Comparison of ENCODE assay signal across 27 cellular contexts in the genomic region with DNA sequence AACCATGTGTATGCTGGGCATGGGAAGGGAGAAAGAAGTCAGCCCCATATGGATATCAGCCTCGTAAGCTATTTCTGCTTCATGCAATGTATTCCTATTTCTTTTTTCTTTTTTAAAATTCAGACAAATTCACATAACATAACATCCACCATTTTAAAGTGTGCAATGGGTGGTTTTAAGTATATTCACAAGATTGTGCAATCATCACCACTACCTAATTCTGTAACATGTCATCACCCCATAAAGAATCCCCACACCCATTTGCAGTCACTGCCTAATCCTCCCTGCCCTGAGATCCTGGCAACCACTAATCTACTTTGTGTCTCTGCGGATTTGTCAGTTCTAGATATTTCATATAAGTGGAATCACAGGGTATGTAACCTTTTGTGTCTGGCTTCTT. TPM values are rescaled to one million over a fixed set of nuclear protein-coding genes. Genes with fewer than 3 reads are reported as not detected.
DNase-seq lines count a peak whose midpoint lies in the region; ATAC-seq, FAIRE-seq and TF ChIP-seq lines count a peak whose summit lies in the region.
"Had no signal": no experiment of that assay in that cellular context is flagged by ENCODE, and none has a peak within 500 bp of the region (broad histone marks: within the 10 kb centered on the region; RNA-seq: fewer than 3 reads in every experiment).

No MANE protein-coding gene starts in this region.

- no peak overlapping the region for H3K27ac ChIP-seq in CD8-positive, alpha-beta memory T cell (ENCODE audit: low read depth, low read length)
- H3K27ac ChIP-seq in A673 (ENCODE audit: low read depth, low read length, poor library complexity, severe bottlenecking), result no peak overlapping the region
- H3K27ac ChIP-seq: brain microvascular endothelial cell, heart right ventricle, PC-9, prostate gland had no signal

- H3K4me3 Mint-ChIP-seq in CD8-positive, alpha-beta memory T cell, result no peak overlapping the region
- H3K4me3 Mint-ChIP-seq: activated CD8-positive, alpha-beta T cell treated with anti-CD3 and anti-CD28 coated beads for 36 hours; activated naive CD4-positive, alpha-beta T cell treated with anti-CD3 and anti-CD28 coated beads, Interleukin-2, amount 50 U/mL, for 24 hours; activated T-cell treated with anti-CD3 and anti-CD28 coated beads, Interleukin-2, amount 50 U/mL, for 24 hours; CD14-positive monocyte; GM23338; memory B cell; nephron had no signal

- H3K4me1 Mint-ChIP-seq in CD8-positive, alpha-beta memory T cell, result no peaks in the 10 kb centered on the region
- H3K4me1 Mint-ChIP-seq: activated naive CD4-positive, alpha-beta T cell treated with anti-CD3 and anti-CD28 coated beads, Interleukin-2, amount 50 U/mL, for 24 hours had no signal

- CTCF ChIA-PET in CD8-positive, alpha-beta memory T cell (lab: Charles Lee), result no interaction called here
- CTCF ChIA-PET in A673 (lab: Charles Lee), result no interaction called here

- peaks cover 0 to 4% (median under 1%) of the 10 kb centered on the region in 3 donors for H3K36me3 Mint-ChIP-seq in CD8-positive, alpha-beta memory T cell
- H3K36me3 Mint-ChIP-seq: activated naive CD4-positive, alpha-beta T cell treated with anti-CD3 and anti-CD28 coated beads, Interleukin-2, amount 50 U/mL, for 24 hours had no signal

- H3K4me3 ChIP-seq in AG10803 (ENCODE audit: low read length) (no peak overlapping the region), bronchial epithelial cell (ENCODE audit: low read depth, low read length) (no peak overlapping the region), A673 (ENCODE audit: low read depth, low read length, poor library complexity, severe bottlenecking) (no peak overlapping the region)
- H3K4me3 ChIP-seq in CD8-positive, alpha-beta memory T cell (ENCODE audit: low read length), result no peak overlapping the region
- H3K4me3 ChIP-seq: GM23338, heart right ventricle, PC-9, prostate gland had no signal

- FAIRE-seq in bronchial epithelial cell (lab: Jason Lieb, UNC), result no peak

- no TSS peak for BruUV-seq in A673 (replicated peaks; lab: Mats Ljungman, UMichigan)

- intact Hi-C loops in A673 (cut with micrococcal nuclease; ENCODE audit: unreplicated experiment), result no loop called here

- POLR2A ChIA-PET in CD8-positive, alpha-beta memory T cell (lab: Charles Lee), result no interaction called here
- POLR2A ChIA-PET in A673 (lab: Charles Lee; ENCODE audit: low non-redundant PET), result no interaction called here

- no peaks in the 10 kb centered on the region for H3K9me3 ChIP-seq in CD8-positive, alpha-beta memory T cell (ENCODE audit: low read length)
- no peaks in the 10 kb centered on the region for H3K9me3 ChIP-seq in A673 (ENCODE audit: low read depth, low read length, poor library complexity, severe bottlenecking)
- H3K9me3 ChIP-seq: heart right ventricle, prostate gland had no signal

- no peak for ATAC-seq in HG03108 (IDR thresholded peaks at IDR 0.05; ENCODE audit: unreplicated experiment)
- ATAC-seq: activated CD8-positive, alpha-beta T cell treated with anti-CD3 and anti-CD28 coated beads for 36 hours; GM23338; heart right ventricle had no signal

- no peaks in the 10 kb centered on the region for H3K27me3 ChIP-seq in bronchial epithelial cell (ENCODE audit: control insufficient read depth, insufficient read depth, low read length)
- H3K27me3 ChIP-seq in CD8-positive, alpha-beta memory T cell (ENCODE audit: insufficient read depth, low read length, poor library complexity, severe bottlenecking), result no peaks in the 10 kb centered on the region
- H3K27me3 ChIP-seq in A673 (replicated peaks; ENCODE audit: insufficient read depth, low read depth, low read length, poor library complexity), result no peaks in the 10 kb centered on the region
- H3K27me3 ChIP-seq: brain microvascular endothelial cell, heart right ventricle had no signal

- peaks cover 0 to 1% of the 10 kb centered on the region in 2 donors for H3K27me3 Mint-ChIP-seq in CD8-positive, alpha-beta memory T cell
- H3K27me3 Mint-ChIP-seq: activated CD8-positive, alpha-beta T cell treated with anti-CD3 and anti-CD28 coated beads for 36 hours; activated naive CD4-positive, alpha-beta T cell treated with anti-CD3 and anti-CD28 coated beads, Interleukin-2, amount 50 U/mL, for 24 hours; activated T-cell treated with anti-CD3 and anti-CD28 coated beads, Interleukin-2, amount 50 U/mL, for 24 hours; memory B cell had no signal

- no peaks in the 10 kb centered on the region for H3K9me3 Mint-ChIP-seq in CD8-positive, alpha-beta memory T cell
- H3K9me3 Mint-ChIP-seq: activated CD8-positive, alpha-beta T cell treated with anti-CD3 and anti-CD28 coated beads for 36 hours; activated naive CD4-positive, alpha-beta T cell treated with anti-CD3 and anti-CD28 coated beads, Interleukin-2, amount 50 U/mL, for 24 hours; activated T-cell treated with anti-CD3 and anti-CD28 coated beads, Interleukin-2, amount 50 U/mL, for 24 hours; GM23338; memory B cell; nephron had no signal

- TF ChIP-seq CTCF in AG10803 (conservative IDR thresholded peaks at IDR 0.05; ENCODE audit: low read length) (no peak), bronchial epithelial cell (IDR thresholded peaks at IDR 0.05; ENCODE audit: insufficient read depth, low read length, severe bottlenecking) (no peak), A673 (conservative IDR thresholded peaks at IDR 0.05; ENCODE audit: low read depth, low read length) (no peak)

- DNase-seq in AG10803 (ENCODE audit: low read depth), result peak; percentile 54
- peak; percentile 92 for DNase-seq in MV-4-11 (lab: John Stamatoyannopoulos, UW)
- peak; percentile 66 for DNase-seq in bronchial epithelial cell (ENCODE audit: low read depth)
- peak; percentile 32 for DNase-seq in myocyte (ENCODE audit: low read depth)
- DNase-seq in cerebellar cortex (ENCODE audit: low spot score), result no peak
- no peak for DNase-seq in CD8-positive, alpha-beta memory T cell
- no peak for DNase-seq in A673 (ENCODE audit: low spot score)
- DNase-seq: activated CD4-positive, CD25-positive, alpha-beta regulatory T cell; activated CD8-positive, alpha-beta T cell treated with anti-CD3 and anti-CD28 coated beads for 36 hours; activated T-cell treated with anti-CD3 and anti-CD28 coated beads, Interleukin-2, amount 50 U/mL, for 24 hours; brain microvascular endothelial cell; dermis blood vessel endothelial cell; heart right ventricle; islet precursor cell; NCI-H2081 treated with DMSO at 0.1 percent for 48 hours; NCI-H526; PC-9; stimulated activated CD4-positive, alpha-beta T cell treated with anti-CD3 and anti-CD28 coated beads, Interleukin-12 subunit alpha, Interleukin-12 subunit beta, amount 100 ng/mL, for 4 hours had no signal

- H3K27ac Mint-ChIP-seq in CD8-positive, alpha-beta memory T cell, result no peak overlapping the region
- H3K27ac Mint-ChIP-seq: activated CD8-positive, alpha-beta T cell treated with anti-CD3 and anti-CD28 coated beads for 36 hours; activated naive CD4-positive, alpha-beta T cell treated with anti-CD3 and anti-CD28 coated beads, Interleukin-2, amount 50 U/mL, for 24 hours; activated T-cell treated with anti-CD3 and anti-CD28 coated beads, Interleukin-2, amount 50 U/mL, for 24 hours; memory B cell; nephron had no signal

- H3K4me1 ChIP-seq in CD8-positive, alpha-beta memory T cell (ENCODE audit: insufficient read depth, low read length), result no peaks in the 10 kb centered on the region
- peaks cover 4% of the 10 kb centered on the region for H3K4me1 ChIP-seq in A673 (ENCODE audit: insufficient read depth, low read length, poor library complexity, severe bottlenecking)

- H3K36me3 ChIP-seq in bronchial epithelial cell (ENCODE audit: control insufficient read depth, insufficient read depth, low read length) (no peaks in the 10 kb centered on the region), A673 (ENCODE audit: insufficient read depth, low read length, poor library complexity, severe bottlenecking) (no peaks in the 10 kb centered on the region)
- H3K36me3 ChIP-seq in CD8-positive, alpha-beta memory T cell (ENCODE audit: insufficient read depth, low read length), result no peaks in the 10 kb centered on the region
- H3K36me3 ChIP-seq: brain microvascular endothelial cell, prostate gland had no signal

RNA-seq across cellular contexts. Expression of gene POMT2, which starts 9.5 kb away (rescaled TPM):
- total RNA-seq in bronchial epithelial cell (5.8 and 7.8 TPM in 2 replicates), myocyte (15.9 and 17.6 TPM in 2 replicates), A673 (2021) (49.5 and 55.6 TPM in 2 replicates)
- polyA plus RNA-seq in myocyte (2012), result 29.4 TPM
- total RNA-seq in CD8-positive, alpha-beta memory T cell, result 10 to 100 TPM; 19.0 to 21.6 TPM
- 1.7 TPM for polyA plus RNA-seq in CD8-positive, alpha-beta memory T cell

RNA-seq across cellular contexts. Expression of gene GSTZ1, which starts 9.6 kb away (rescaled TPM):
- 55.6 and 66.1 TPM in 2 replicates for total RNA-seq in bronchial epithelial cell
- total RNA-seq in myocyte, result 35.1 and 40.1 TPM in 2 replicates
- polyA plus RNA-seq in myocyte (2012), result 22.0 TPM
- total RNA-seq in CD8-positive, alpha-beta memory T cell, result 10 to 100 TPM; 16.8 to 20.1 TPM
- 5.4 TPM for polyA plus RNA-seq in CD8-positive, alpha-beta memory T cell
- total RNA-seq in A673 (2021), result 12.7 and 18.5 TPM in 2 replicates

RNA-seq across cellular contexts. Expression of gene NGB, which starts 40.2 kb away (rescaled TPM):
- total RNA-seq in bronchial epithelial cell, result 0.26 TPM in 1 of 2 replicates, not detected in the other
- total RNA-seq in myocyte, result not detected in 2 replicates
- not detected for polyA plus RNA-seq in myocyte (2012)
- total RNA-seq in CD8-positive, alpha-beta memory T cell, result not detected
- not detected for polyA plus RNA-seq in CD8-positive, alpha-beta memory T cell
- not detected in 2 replicates for total RNA-seq in A673 (2021)
- total RNA-seq: activated CD8-positive, alpha-beta T cell treated with anti-CD3 and anti-CD28 coated beads for 36 hours; dermis blood vessel endothelial cell; heart right ventricle; PC-9; SK-MEL-5; T-helper 2 cell treated with Interferon-gamma antibody and Interleukin-4, amounts not matched to agents 100 ng/mL and 5 ng/mL, for 36 hours had no signal
- polyA plus RNA-seq: CD14-positive monocyte, heart right ventricle had no signal

Comparison
In these comparisons a context has a peak if more than half of its experiments do, and no peak if none do; other contexts are left out.
1. DNase-seq: peak in AG10803 (single experiment), MV-4-11 (single experiment), bronchial epithelial cell (single experiment) and myocyte (single experiment); none in cerebellar cortex (single experiment), CD8-positive, alpha-beta memory T cell (0 of 5) and A673 (single experiment).